8 cellular contexts compared by ENCODE assay signal in genomic region chr1:159854101-159854692, GRCh38. TPM values are rescaled to one million over a fixed set of nuclear protein-coding genes. Genes with fewer than 3 reads are reported as not detected.
DNase-seq lines count a peak whose midpoint lies in the region; ATAC-seq and TF ChIP-seq lines count a peak whose summit lies in the region.

No MANE protein-coding gene starts in this region.

- intact Hi-C loops in A673 (cut with micrococcal nuclease; ENCODE audit: unreplicated experiment): no loop called here
- intact Hi-C loops in heart right ventricle (cut with DNase I): loop anchor here in 6 of 10 donors (5.0 to 10.0 kb wide), 5 partner anchors 38 to 73 kb away; partner anchors contain the start of gene TAGLN2 (in 4 of the 6)
- intact Hi-C loops in ovary (cut with DNase I): loop anchor here in 3 of 4 donors (10.0 kb wide), 2 partner anchors 71 to 1859 kb away; partner anchors contain the start of genes TAGLN2 (in 2 of the 3) and KIRREL1 (in 1 of the 3)

- ATAC-seq in GM18909 (IDR thresholded peaks at IDR 0.05; ENCODE audit: poor library complexity, unreplicated experiment) (peak; percentile 7), heart right ventricle (peak; percentile 76 to 95 (median 92))

- CTCF ChIA-PET in A673 (lab: Charles Lee): no interaction called here

- H3K9me3 ChIP-seq in A673 (ENCODE audit: low read depth, low read length, poor library complexity, severe bottlenecking): no peaks in the 10 kb centered on the region
- no peaks in the 10 kb centered on the region for H3K9me3 ChIP-seq in heart right ventricle
- no peaks in the 10 kb centered on the region for H3K9me3 ChIP-seq in ovary

- H3K4me1 ChIP-seq in A673 (ENCODE audit: insufficient read depth, low read length, poor library complexity, severe bottlenecking) (peaks cover 9% of the 10 kb centered on the region), heart right ventricle (peaks cover 0 to 38% (median 19%) of the 10 kb centered on the region in 9 donors), ovary (ENCODE audit: insufficient read depth) (peaks cover 3% of the 10 kb centered on the region)

- 0 to 1% methylated on average over 30 to 31 of the region's 31 CpGs for WGBS in heart right ventricle, 2 donors
- 1% methylated on average over 28 to 31 of the region's 31 CpGs for WGBS in ovary, 3 donors

- TF ChIP-seq EP300 in ovary (IDR thresholded peaks at IDR 0.05): no peak

- TF ChIP-seq POLR2A in ovary (IDR thresholded peaks at IDR 0.05): no peak

- H3K36me3 ChIP-seq in A673 (ENCODE audit: insufficient read depth, low read length, poor library complexity, severe bottlenecking): no peaks in the 10 kb centered on the region
- H3K36me3 ChIP-seq in heart right ventricle: peaks cover 0 to 2% (median 0%) of the 10 kb centered on the region in 9 donors
- no peaks in the 10 kb centered on the region for H3K36me3 ChIP-seq in ovary

- BruUV-seq in A673 (replicated peaks; lab: Mats Ljungman, UMichigan): no TSS peak

- DNase-seq in A673 (ENCODE audit: low spot score) (peak; percentile 53), NCI-H526 (lab: John Stamatoyannopoulos, UW) (peak; percentile 56 to 92), heart right ventricle (peak; percentile 83 to 86), ovary (peak; percentile 75 to 84 (median 79)), retina (no peak)
- no peak for DNase-seq in effector CD4-positive, alpha-beta T cell

- no peak for TF ChIP-seq CTCF in A673 (conservative IDR thresholded peaks at IDR 0.05; ENCODE audit: low read depth, low read length)
- no peak for TF ChIP-seq CTCF in heart right ventricle (IDR thresholded peaks at IDR 0.05)
- TF ChIP-seq CTCF in ovary (IDR thresholded peaks at IDR 0.05): no peak

- H3K4me3 ChIP-seq in A673 (ENCODE audit: low read depth, low read length, poor library complexity, severe bottlenecking) (peak overlapping the region; percentile 60), heart right ventricle (peak overlapping the region; percentile 63 to 96 (median 76)), ovary (peak overlapping the region; percentile 73)

- POLR2A ChIA-PET in A673 (lab: Charles Lee; ENCODE audit: low non-redundant PET): no interaction called here

- peak overlapping the region; percentile 74 for H3K27ac ChIP-seq in A673 (ENCODE audit: low read depth, low read length, poor library complexity, severe bottlenecking)
- H3K27ac ChIP-seq in angular gyrus (ENCODE audit: low read depth, low read length): peak overlapping the region; percentile 85
- peak overlapping the region; percentile 93 to 99 (median 98) for H3K27ac ChIP-seq in heart right ventricle
- H3K27ac ChIP-seq in ovary: peak overlapping the region; percentile 90 to 98

- H3K27me3 ChIP-seq in A673 (replicated peaks; ENCODE audit: insufficient read depth, low read depth, low read length, poor library complexity): no peaks in the 10 kb centered on the region
- H3K27me3 ChIP-seq in heart right ventricle: no peaks in the 10 kb centered on the region
- H3K27me3 ChIP-seq in ovary: no peaks in the 10 kb centered on the region

RNA-seq across cellular contexts. Expression of gene VSIG8, which starts 8.3 kb away (rescaled TPM):
- total RNA-seq in A673 (2021) (not detected in 2 replicates), heart right ventricle (not detected), ovary (under 1 TPM in 5 of 7 donors, not detected in 2; 0.18 to 0.48 (median 0.23) TPM)
- polyA plus RNA-seq in heart right ventricle (under 1 TPM in 1 of 2 donors, not detected in 1; 0.44 TPM), ovary (under 1 TPM in 1 of 2 donors, not detected in 1; 0.06 TPM)

RNA-seq across cellular contexts. Expression of gene SLAMF8, which starts 27.5 kb away (rescaled TPM):
- total RNA-seq in A673 (2021) (not detected in 2 replicates), heart right ventricle (10 to 100 TPM in 1 of 10 donors, 1 to 10 TPM in 4, under 1 TPM in 5; 0.30 to 24.4 (median 0.97) TPM), ovary (1 to 10 TPM in 3 of 7 donors, under 1 TPM in 4; 0.43 to 6.2 (median 0.72) TPM)
- polyA plus RNA-seq in heart right ventricle (1 to 10 TPM in 1 of 2 donors, under 1 TPM in 1; 0.95 to 1.4 TPM), ovary (1 to 10 TPM in 1 of 2 donors, under 1 TPM in 1; 0.73 to 8.4 TPM)

RNA-seq across cellular contexts. Expression of gene CFAP45, which starts 45.8 kb away (rescaled TPM):
- total RNA-seq in A673 (2021) (1.5 and 3.6 TPM in 2 replicates), heart right ventricle (1 to 10 TPM in 1 of 10 donors, under 1 TPM in 9; 0.17 to 1.5 (median 0.47) TPM), ovary (10 to 100 TPM in 1 of 7 donors, 1 to 10 TPM in 6; 1.1 to 16.7 (median 1.5) TPM)
- polyA plus RNA-seq in heart right ventricle (1 to 10 TPM in 1 of 2 donors, under 1 TPM in 1; 0.70 to 1.4 TPM), ovary (under 1 TPM; 0.30 to 0.50 TPM)

RNA-seq across cellular contexts. Expression of gene FCRL6, which starts 52.0 kb away (rescaled TPM):
- total RNA-seq in A673 (2021): 0.15 TPM in 1 of 2 replicates, not detected in the other
- 1 to 10 TPM in 1 of 10 donors, under 1 TPM in 1, not detected in 8; 0.87 to 3.0 TPM for total RNA-seq in heart right ventricle
- under 1 TPM in 1 of 2 donors, not detected in 1; 0.12 TPM for polyA plus RNA-seq in heart right ventricle
- total RNA-seq in ovary: under 1 TPM in 5 of 7 donors, not detected in 2; 0.17 to 0.48 (median 0.20) TPM
- polyA plus RNA-seq in ovary: 1 to 10 TPM in 1 of 2 donors, under 1 TPM in 1; 0.08 to 2.3 TPM

Comparison
In these comparisons a context has a peak if more than half of its experiments do, and no peak if none do; other contexts are left out.
1. DNase-seq: peak in A673 (single experiment), NCI-H526 (2 of 2), heart right ventricle (2 of 2) and ovary (5 of 5); none in effector CD4-positive, alpha-beta T cell (single experiment) and retina (single experiment).
2. Peak in every context shown above with its lines, with median percentiles within 50 percentile points of each other: H3K27ac ChIP-seq and H3K4me3 ChIP-seq.